ENCODE assay signal across 8 cellular contexts in genomic region chr6:34526992-34527728, GRCh38. TPM values are rescaled to one million over a fixed set of nuclear protein-coding genes. Genes with fewer than 3 reads are reported as not detected.
DNase-seq lines count a peak whose midpoint lies in the region; ATAC-seq and TF ChIP-seq lines count a peak whose summit lies in the region.

No MANE protein-coding gene starts in this region.

- no peak overlapping the region for H2BK15ac ChIP-seq in neuronal stem cell (ENCODE audit: low read length)

- no peak for TF ChIP-seq EP300 in gastroesophageal sphincter (IDR thresholded peaks at IDR 0.05)

- H3K14ac ChIP-seq in neuronal stem cell (ENCODE audit: low read length) = no peak overlapping the region

- peak overlapping the region; percentile 89 for H3K18ac ChIP-seq in neuronal stem cell (ENCODE audit: low read length)

- no peak overlapping the region for H2BK5ac ChIP-seq in neuronal stem cell (ENCODE audit: low read length)

- H3K9me3 ChIP-seq in gastroesophageal sphincter (no peaks in the 10 kb centered on the region), neuronal stem cell (replicated peaks in 1 of 2; ENCODE audit: control insufficient read depth in 2 of 2, insufficient read depth in 1 of 2, low read depth in 1 of 2, low read length in 2 of 2) (no peaks in the 10 kb centered on the region), stomach smooth muscle (ENCODE audit: control insufficient read depth in 2 of 2, low read length in 2 of 2) (no peaks in the 10 kb centered on the region)

- no peak overlapping the region for H2AK5ac ChIP-seq in neuronal stem cell (ENCODE audit: low read depth, low read length)

- 6 to 11% methylated on average over 13 of the region's 53 CpGs for WGBS in gastroesophageal sphincter (ENCODE audit: low coverage in 1 of 2), 2 donors
- WGBS in neuronal stem cell (ENCODE audit: extremely low coverage in 2 of 2, insufficient read length in 2 of 2, insufficient replicate concordance in 1 of 2), 2 donors = no CpG with 5 or more reads among the region's 53 CpGs

- H4K8ac ChIP-seq in neuronal stem cell (ENCODE audit: low read depth, low read length) = peak overlapping the region; percentile 96

- H3K27ac ChIP-seq in gastroesophageal sphincter (peak overlapping the region in 3 of 4 donors; percentile 54 to 73 (median 72)), neuronal stem cell (replicated peaks; ENCODE audit: low read length) (no peak overlapping the region), stomach smooth muscle (ENCODE audit: low read length) (no peak overlapping the region)

- no peak overlapping the region for H3K9ac ChIP-seq in neuronal stem cell (ENCODE audit: low read depth, low read length, poor library complexity)
- peak overlapping the region; percentile 58 to 69 for H3K9ac ChIP-seq in stomach smooth muscle (ENCODE audit: low read length in 2 of 2)

- H3K4ac ChIP-seq in neuronal stem cell (ENCODE audit: low read length) = no peak overlapping the region

- H3K4me3 ChIP-seq in HFF-Myc (replicated peaks; ENCODE audit: low read depth, low read length) = no peak overlapping the region
- peak overlapping the region in 1 of 2 donors; percentile 37 for H3K4me3 ChIP-seq in gastroesophageal sphincter
- peak overlapping the region; percentile 44 to 62 for H3K4me3 ChIP-seq in neuronal stem cell (ENCODE audit: low read length in 2 of 2)
- peak overlapping the region in 1 of 2 donors; percentile 58 for H3K4me3 ChIP-seq in stomach smooth muscle (ENCODE audit: low read length in 2 of 2)

- no peak for TF ChIP-seq POLR2A in gastroesophageal sphincter (IDR thresholded peaks at IDR 0.05)

- H3K4me1 ChIP-seq in gastroesophageal sphincter = peaks cover 0 to 14% (median 11%) of the 10 kb centered on the region in 3 donors
- peaks cover 0 to 7% of the 10 kb centered on the region in 2 donors for H3K4me1 ChIP-seq in neuronal stem cell (ENCODE audit: control insufficient read depth in 2 of 2, insufficient read depth in 1 of 2, low read depth in 1 of 2, low read length in 2 of 2)
- peaks cover 6% of the 10 kb centered on the region for H3K4me1 ChIP-seq in stomach smooth muscle (ENCODE audit: control insufficient read depth, insufficient read depth, low read length)

- peak overlapping the region; percentile 83 for H2AFZ ChIP-seq in neuronal stem cell (ENCODE audit: low read length)

- peak; percentile 56 for TF ChIP-seq CTCF in HFF-Myc (IDR thresholded peaks at IDR 0.05; ENCODE audit: low read depth, low read length, missing control alignments)
- TF ChIP-seq CTCF in gastroesophageal sphincter (IDR thresholded peaks at IDR 0.05) = peak in 3 of 4 experiments; percentile 76 to 89 (median 85)

- H3K27me3 ChIP-seq in gastroesophageal sphincter = no peaks in the 10 kb centered on the region
- peaks cover 0 to 45% (median 0%) of the 10 kb centered on the region in 3 experiments for H3K27me3 ChIP-seq in neuronal stem cell (ENCODE audit: control insufficient read depth in 3 of 3, insufficient read depth in 3 of 3, low read depth in 1 of 3, low read length in 3 of 3)
- no peaks in the 10 kb centered on the region for H3K27me3 ChIP-seq in stomach smooth muscle (ENCODE audit: control insufficient read depth in 1 of 2, insufficient read depth in 2 of 2, low read length in 2 of 2)

- DNase-seq in ELR (ENCODE audit: low read depth) (peak; percentile 94), HFF-Myc (ENCODE audit: extremely low read depth, low read depth) (peak; percentile 60), MV-4-11 (lab: John Stamatoyannopoulos, UW) (peak; percentile 59), SIG-M5 (lab: John Stamatoyannopoulos, UW) (peak; percentile 2), activated gamma-delta T cell treated with Interleukin-2 at 50 U/mL for 16 hours (peak; percentile 97), neuronal stem cell (ENCODE audit: low spot score) (peak; percentile 88)

- H2BK12ac ChIP-seq in neuronal stem cell (ENCODE audit: low read length) = no peak overlapping the region

- peak overlapping the region; percentile 43 for H3K4me2 ChIP-seq in neuronal stem cell (ENCODE audit: insufficient read depth, low read length, poor library complexity, severe bottlenecking)

- no peak overlapping the region for H2BK120ac ChIP-seq in neuronal stem cell (ENCODE audit: low read depth, low read length)

- peak; percentile 93 for ATAC-seq in gastroesophageal sphincter

- no peaks in the 10 kb centered on the region for H3K79me1 ChIP-seq in neuronal stem cell (ENCODE audit: low read depth, low read length)

- no peak overlapping the region for H4K91ac ChIP-seq in neuronal stem cell (ENCODE audit: low read depth, low read length, poor library complexity)

- H3K23ac ChIP-seq in neuronal stem cell (ENCODE audit: low read depth, low read length, poor library complexity) = peak overlapping the region; percentile 60

- H3K36me3 ChIP-seq in gastroesophageal sphincter (no peaks in the 10 kb centered on the region), neuronal stem cell (replicated peaks in 1 of 2; ENCODE audit: control insufficient read depth in 2 of 2, insufficient read depth in 2 of 2, low read length in 2 of 2) (no peaks in the 10 kb centered on the region), stomach smooth muscle (ENCODE audit: control insufficient read depth in 2 of 2, insufficient read depth in 2 of 2, low read length in 2 of 2) (no peaks in the 10 kb centered on the region)

RNA-seq across cellular contexts. Expression of gene SPDEF, which starts 29.0 kb away (rescaled TPM):
- total RNA-seq in gastroesophageal sphincter = 1 to 10 TPM in 1 of 4 donors, not detected in 3; 4.4 TPM
- polyA plus RNA-seq in neuronal stem cell (2013, experiment 1 of 2) = 0.18 TPM
- 0.18 TPM for polyA plus RNA-seq in neuronal stem cell (2013, experiment 2 of 2)

Comparison
In these comparisons a context has a peak if more than half of its experiments do, and no peak if none do; other contexts are left out.
1. DNase-seq: peak in every context shown above with its lines; median percentile 97 in activated gamma-delta T cell treated with Interleukin-2 at 50 U/mL for 16 hours; 94 in ELR; 88 in neuronal stem cell; 60 in HFF-Myc; 59 in MV-4-11; 2 in SIG-M5.
2. H3K27ac ChIP-seq: peak in gastroesophageal sphincter (3 of 4); none in neuronal stem cell (single experiment) and stomach smooth muscle (single experiment).